ENCODE assay signal across 16 cellular contexts in genomic region chr4:149718500-149718899, GRCh38.
A peak's percentile ranks its signal among the peaks of the same experiment; 100 is the strongest.
DNase-seq lines count a peak whose midpoint lies in the region; ATAC-seq and TF ChIP-seq lines count a peak whose summit lies in the region.
"Had no signal": no experiment of that assay in that cellular context is flagged by ENCODE, and none has a peak within 500 bp of the region (broad histone marks: within the 10 kb centered on the region; RNA-seq: fewer than 3 reads in every experiment).

No MANE protein-coding gene starts in this region.

- no peak overlapping the region for H3K27ac ChIP-seq in right atrium auricular region
- H3K27ac ChIP-seq: C4-2B had no signal

- TF ChIP-seq CTCF in right atrium auricular region (IDR thresholded peaks at IDR 0.05): no peak

- H3K4me1 ChIP-seq in right atrium auricular region: no peaks in the 10 kb centered on the region
- H3K4me1 ChIP-seq: Caco-2 had no signal

- H3K27me3 ChIP-seq in right atrium auricular region: no peaks in the 10 kb centered on the region

- in situ Hi-C loops in SK-MEL-5 (cut with HindIII; ENCODE audit: low pct_unique_long_range_greater_than_20kb, low sequenced_read_pairs): no loop called here

- no peaks in the 10 kb centered on the region for H3K36me3 ChIP-seq in right atrium auricular region

- intact Hi-C loops in left ventricle myocardium superior (cut with micrococcal nuclease) (no loop called here), sciatic nerve (cut with DNase I) (no loop called here)

- peak; percentile 47 for ATAC-seq in left ventricle myocardium superior
- ATAC-seq in sciatic nerve: peak; percentile 86
- ATAC-seq: GM23338 had no signal

- no peak overlapping the region for H3K4me3 ChIP-seq in right atrium auricular region
- H3K4me3 ChIP-seq: GM23338 had no signal

- H3K9me3 ChIP-seq in right atrium auricular region: peaks cover 0 to 11% of the 10 kb centered on the region in 2 donors
- H3K9me3 ChIP-seq: Caco-2 had no signal

- DNase-seq in left ventricle myocardium superior (no peak), right atrium auricular region (ENCODE audit: low spot score) (no peak), SK-MEL-5 (ENCODE audit: low read depth, low spot score) (peak; percentile 7), foreskin melanocyte (peak; percentile 41), sciatic nerve (ENCODE audit: low spot score) (no peak), DMS53 treated with DMSO at 0.1 percent for 48 hours (lab: John Stamatoyannopoulos, UW; ENCODE audit: unreplicated experiment) (no peak), NK-92 (lab: John Stamatoyannopoulos, UW; ENCODE audit: unreplicated experiment) (no peak), AG08396 (ENCODE audit: low spot score) (no peak)
- DNase-seq: AML-193; Caco-2; CD4-positive, alpha-beta T cell; DMS79 treated with DMSO at 0.1 percent for 48 hours; GF-D8; HCEC 1CT had no signal

Comparison
In these comparisons a context has a peak if more than half of its experiments do, and no peak if none do; other contexts are left out.
1. DNase-seq: peak in SK-MEL-5 (single experiment) and foreskin melanocyte (single experiment); none in left ventricle myocardium superior (single experiment), right atrium auricular region (single experiment), sciatic nerve (single experiment), DMS53 treated with DMSO at 0.1 percent for 48 hours (single experiment), NK-92 (single experiment) and AG08396 (single experiment).